8 cellular contexts compared by ENCODE assay signal in the genomic region with DNA sequence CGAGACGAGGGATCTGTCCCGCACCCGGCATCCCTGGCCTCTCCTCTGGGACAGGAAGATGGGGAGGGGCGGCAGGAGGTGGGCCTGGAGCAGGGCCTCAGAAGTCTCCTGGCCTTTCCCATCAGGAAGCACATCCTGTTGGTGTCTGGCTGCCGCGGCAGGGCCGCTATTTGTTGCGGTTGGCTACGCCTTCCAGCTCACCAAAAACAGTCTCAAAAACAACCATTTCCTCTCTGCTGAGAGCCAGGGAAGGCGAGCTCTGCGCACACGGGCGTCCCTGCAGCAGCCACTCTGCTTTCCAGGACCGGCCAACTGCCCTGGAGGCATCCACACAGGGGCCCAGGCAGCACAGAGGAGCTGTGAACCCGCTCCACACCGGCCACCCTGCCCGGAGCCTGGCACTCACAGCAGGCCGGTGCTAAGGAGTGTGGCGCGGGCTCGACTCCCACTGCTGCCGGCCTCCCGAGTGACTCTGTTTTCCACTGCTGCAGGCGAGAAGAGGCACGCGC. TPM values are rescaled to one million over a fixed set of nuclear protein-coding genes. Genes with fewer than 3 reads are reported as not detected.
A peak's percentile ranks its signal among the peaks of the same experiment; 100 is the strongest.
DNase-seq lines count a peak whose midpoint lies in the region; ATAC-seq and TF ChIP-seq lines count a peak whose summit lies in the region.

A gene (plus strand): TSS at position 224 of the 509 bp plus-strand sequence. CDS start 610 bp downstream, outside the sequence.

- no peaks in the 10 kb centered on the region for H3K9me3 ChIP-seq in tibial nerve

- TF ChIP-seq EP300 in tibial nerve (IDR thresholded peaks at IDR 0.05), result peak in 1 of 2 donors; percentile 72

- H3K36me3 ChIP-seq in brain microvascular endothelial cell (replicated peaks) (peaks cover 27% of the 10 kb centered on the region), tibial nerve (peaks cover 0 to 38% (median 3%) of the 10 kb centered on the region in 3 donors)

- no peak for TF ChIP-seq CTCF in brain microvascular endothelial cell (IDR thresholded peaks at IDR 0.05; ENCODE audit: low read depth, low read length, missing control alignments)
- TF ChIP-seq CTCF in lower leg skin (IDR thresholded peaks at IDR 0.05), result no peak
- no peak for TF ChIP-seq CTCF in tibial nerve (IDR thresholded peaks at IDR 0.05)

- in situ Hi-C loops in brain microvascular endothelial cell (cut with HindIII; ENCODE audit: low pct_ligation_motif_present, low sequenced_read_pairs), result no loop called here

- ATAC-seq in GM21529 (IDR thresholded peaks at IDR 0.05; ENCODE audit: unreplicated experiment), result no peak

- peak; percentile 80 for DNase-seq in activated CD8-positive, alpha-beta memory T cell treated with anti-CD3 and anti-CD28 coated beads for 24 hours
- DNase-seq in activated CD8-positive, alpha-beta memory T cell treated with anti-CD3 and anti-CD28 coated beads, Interleukin-2, amount 50 U/mL, for 4 hours, result no peak
- DNase-seq in brain microvascular endothelial cell (peak; percentile 46), lower leg skin (ENCODE audit: low spot score in 2 of 2) (peak; percentile 69 to 94), tibial nerve (ENCODE audit: low spot score in 2 of 2) (peak; percentile 49 to 53), cerebellum (ENCODE audit: low spot score) (no peak), NCI-H2227 treated with DMSO at 0.1 percent for 48 hours (lab: John Stamatoyannopoulos, UW) (no peak)

- H3K4me1 ChIP-seq in tibial nerve, result peaks cover 0 to 67% (median 6%) of the 10 kb centered on the region in 4 donors

- H3K27ac ChIP-seq in brain microvascular endothelial cell, result peak within 1 kb of the TSS; percentile 53
- peak within 1 kb of the TSS; percentile 68 to 91 (median 86) for H3K27ac ChIP-seq in tibial nerve

- TF ChIP-seq POLR2A in lower leg skin (IDR thresholded peaks at IDR 0.05) (no peak), tibial nerve (IDR thresholded peaks at IDR 0.05) (peak in 1 of 2 donors; percentile 54)

- H3K27me3 ChIP-seq in brain microvascular endothelial cell (replicated peaks), result no peaks in the 10 kb centered on the region
- no peaks in the 10 kb centered on the region for H3K27me3 ChIP-seq in tibial nerve

- intact Hi-C loops in lower leg skin (cut with DNase I; ENCODE audit: low total_unique reads), result no loop called here

- WGBS in lower leg skin, 2 donors, result 0 to 29% methylated on average over 14 to 27 of the region's 27 CpGs
- WGBS in tibial nerve, 2 donors, result 32 to 57% methylated on average over 23 to 27 of the region's 27 CpGs

- H3K4me3 ChIP-seq in brain microvascular endothelial cell (ENCODE audit: low read depth, low read length) (peak within 1 kb of the TSS; percentile 56), lower leg skin (ENCODE audit: low read depth, poor library complexity, severe bottlenecking) (peak within 1 kb of the TSS; percentile 50), tibial nerve (peak within 1 kb of the TSS; percentile 51 to 63 (median 58))

RNA-seq across cellular contexts. Expression of the gene that starts here (rescaled TPM):
- 10 to 100 TPM; 13.7 to 26.0 (median 26.0) TPM for total RNA-seq in lower leg skin
- total RNA-seq in tibial nerve, result 10 to 100 TPM; 46.3 to 53.7 (median 48.9) TPM
- 3.3 TPM for total RNA-seq in cerebellum

Comparison
In these comparisons a context has a peak if more than half of its experiments do, and no peak if none do; other contexts are left out.
1. DNase-seq: peak in activated CD8-positive, alpha-beta memory T cell treated with anti-CD3 and anti-CD28 coated beads for 24 hours (single experiment), brain microvascular endothelial cell (single experiment), lower leg skin (2 of 2) and tibial nerve (2 of 2); none in activated CD8-positive, alpha-beta memory T cell treated with anti-CD3 and anti-CD28 coated beads, Interleukin-2, amount 50 U/mL, for 4 hours (single experiment), cerebellum (single experiment) and NCI-H2227 treated with DMSO at 0.1 percent for 48 hours (single experiment).
2. Peak in every context shown above with its lines, with median percentiles within 50 percentile points of each other: H3K4me3 ChIP-seq.